Comparison of ENCODE assay signal across 18 cellular contexts in the genomic region with DNA sequence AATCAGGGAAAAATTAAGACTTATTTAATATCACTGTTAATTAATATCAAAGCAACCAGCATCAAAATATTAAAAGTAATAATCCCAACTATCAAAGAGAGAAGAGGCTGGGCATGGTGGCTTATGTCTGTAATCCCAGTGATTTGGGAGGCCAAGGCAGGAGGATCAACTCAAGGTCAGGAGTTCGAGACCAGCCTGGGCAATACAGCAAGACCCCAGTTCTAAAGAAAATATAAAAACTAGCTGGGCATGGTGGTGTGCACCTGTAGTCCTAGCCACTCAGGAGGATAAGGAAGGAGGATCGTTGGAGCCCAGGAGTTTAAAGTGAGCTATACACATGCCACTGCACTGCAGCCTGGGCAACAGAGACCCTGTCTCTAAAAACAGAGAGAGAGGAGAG. TPM values are rescaled to one million over a fixed set of nuclear protein-coding genes. Genes with fewer than 3 reads are reported as not detected.
A peak's percentile ranks its signal among the peaks of the same experiment; 100 is the strongest.
DNase-seq lines count a peak whose midpoint lies in the region; ATAC-seq, FAIRE-seq and TF ChIP-seq lines count a peak whose summit lies in the region.
"Had no signal": no experiment of that assay in that cellular context is flagged by ENCODE, and none has a peak within 500 bp of the region (broad histone marks: within the 10 kb centered on the region; RNA-seq: fewer than 3 reads in every experiment).

No MANE protein-coding gene starts in this region.

- H3K27ac Mint-ChIP-seq in T-helper 17 cell (peak overlapping the region; percentile 11), nephron progenitor cell (peak overlapping the region; percentile 43)
- H3K27ac Mint-ChIP-seq: GM23338, H9 had no signal

- TF ChIP-seq EP300 in HepG2 (IDR thresholded peaks at IDR 0.05; ENCODE audit: low read depth in 2 of 2, low read length in 2 of 2) (no peak), HepG2 (CRISPR knock-in tag; IDR thresholded peaks at IDR 0.05; ENCODE audit: borderline replicate concordance) (no peak), K562 (IDR thresholded peaks at IDR 0.05; ENCODE audit: low read length) (no peak)

- no peaks in the 10 kb centered on the region for H3K9me1 ChIP-seq in K562 (ENCODE audit: control insufficient read depth, insufficient read depth, low read length)

- no peaks in the 10 kb centered on the region for H3K4me1 ChIP-seq in HepG2 (ENCODE audit: insufficient read depth, low read length)
- H3K4me1 ChIP-seq in right lobe of liver, result no peaks in the 10 kb centered on the region
- H3K4me1 ChIP-seq in K562 (replicated peaks in 1 of 2; ENCODE audit: control insufficient read depth in 2 of 2, insufficient read depth in 2 of 2, low read length in 2 of 2), result no peaks in the 10 kb centered on the region
- H3K4me1 ChIP-seq in smooth muscle cell (ENCODE audit: low read depth), result no peaks in the 10 kb centered on the region
- H3K4me1 ChIP-seq: Caco-2 had no signal

- no peak overlapping the region for H3K4me3 Mint-ChIP-seq in T-helper 17 cell
- no peak overlapping the region for H3K4me3 Mint-ChIP-seq in nephron progenitor cell
- H3K4me3 Mint-ChIP-seq: CD4-positive, alpha-beta memory T cell; GM23338; H9 had no signal

- TF ChIP-seq POLR2A in HepG2 (IDR thresholded peaks at IDR 0.05; ENCODE audit: insufficient read depth in 1 of 2, low read depth in 2 of 2, low read length in 2 of 2) (no peak), right lobe of liver (IDR thresholded peaks at IDR 0.05) (no peak), K562 (conservative IDR thresholded peaks at IDR 0.05) (no peak), GM12891 (IDR thresholded peaks at IDR 0.05; ENCODE audit: low read depth, low read length) (no peak)

- no peak overlapping the region for H3K9ac ChIP-seq in HepG2 (ENCODE audit: insufficient read depth, low read depth, low read length)
- H3K9ac ChIP-seq in K562 (ENCODE audit: insufficient read depth in 1 of 2, low read depth in 2 of 2, low read length in 2 of 2), result no peak overlapping the region
- H3K9ac ChIP-seq in smooth muscle cell (ENCODE audit: low read depth), result no peak overlapping the region

- H2AFZ ChIP-seq in HepG2 (ENCODE audit: low read length) (no peak overlapping the region), K562 (ENCODE audit: low read depth, low read length) (no peak overlapping the region), smooth muscle cell (ENCODE audit: low read depth) (no peak overlapping the region)
- H2AFZ ChIP-seq: GM23338 had no signal

- no peaks in the 10 kb centered on the region for H3K27me3 ChIP-seq in HepG2 (ENCODE audit: control insufficient read depth in 1 of 2, insufficient read depth in 2 of 2, low read length in 2 of 2)
- H3K27me3 ChIP-seq in right lobe of liver, result no peaks in the 10 kb centered on the region
- H3K27me3 ChIP-seq in K562 (ENCODE audit: control insufficient read depth in 2 of 2, insufficient read depth in 2 of 2, low read length in 2 of 2), result no peaks in the 10 kb centered on the region
- no peaks in the 10 kb centered on the region for H3K27me3 ChIP-seq in smooth muscle cell (ENCODE audit: low read depth)

- H3K27me3 Mint-ChIP-seq in T-helper 17 cell (no peaks in the 10 kb centered on the region), nephron progenitor cell (ENCODE audit: low read depth, poor library complexity) (no peaks in the 10 kb centered on the region)
- H3K27me3 Mint-ChIP-seq: CD4-positive, alpha-beta memory T cell had no signal

- H3F3A ChIP-seq in smooth muscle cell (ENCODE audit: low read depth), result no peaks in the 10 kb centered on the region

- BruUV-seq in HepG2 (replicated peaks; lab: Mats Ljungman, UMichigan), result no TSS peak
- BruUV-seq in K562 (replicated peaks; lab: Mats Ljungman, UMichigan), result no TSS peak

- H4K20me1 ChIP-seq in HepG2 (ENCODE audit: insufficient read depth, low read length), result no peaks in the 10 kb centered on the region
- H4K20me1 ChIP-seq in K562 (replicated peaks; ENCODE audit: control insufficient read depth, insufficient read depth, low read length), result no peaks in the 10 kb centered on the region
- H4K20me1 ChIP-seq in smooth muscle cell (ENCODE audit: low read depth), result no peaks in the 10 kb centered on the region

- no peak overlapping the region for H3K4me3 ChIP-seq in HepG2 (replicated peaks in 1 of 3; ENCODE audit: insufficient read depth in 1 of 3, low read depth in 2 of 3, low read length in 3 of 3)
- no peak overlapping the region for H3K4me3 ChIP-seq in right lobe of liver
- H3K4me3 ChIP-seq in K562, result no peak overlapping the region
- H3K4me3 ChIP-seq in smooth muscle cell, result no peak overlapping the region
- H3K4me3 ChIP-seq: GM23338 had no signal

- TF ChIP-seq RAD21 in HepG2 (CRISPR knock-in tag; IDR thresholded peaks at IDR 0.05), result no peak
- no peak for TF ChIP-seq RAD21 in K562 (CRISPR knock-in tag; conservative IDR thresholded peaks at IDR 0.05 in 1 of 2, IDR thresholded peaks at IDR 0.05 in 1 of 2)

- intact Hi-C loops in HepG2 (cut with micrococcal nuclease; ENCODE audit: unreplicated experiment) (no loop called here), right lobe of liver (cut with DNase I) (no loop called here), K562 (cut with micrococcal nuclease) (no loop called here), posterior vena cava (cut with DNase I) (no loop called here)

- DNase-seq in HepG2 (ENCODE audit: low spot score), result no peak
- DNase-seq in right lobe of liver, result no peak
- no peak for DNase-seq in T-helper 17 cell
- no peak for DNase-seq in K562 (ENCODE audit: extremely low read depth in 1 of 4, low spot score in 3 of 4)
- no peak for DNase-seq in nephron progenitor cell
- no peak for DNase-seq in smooth muscle cell (lab: John Stamatoyannopoulos, UW; ENCODE audit: unreplicated experiment)
- DNase-seq in posterior vena cava (ENCODE audit: low spot score), result no peak
- no peak for DNase-seq in GM12891 (ENCODE audit: insufficient read length, low spot score)
- DNase-seq: C1 segment of cervical spinal cord; Caco-2; CD4-positive, alpha-beta memory T cell; DMS153; DND-41; H9 had no signal

- H3K27ac ChIP-seq in HepG2 (ENCODE audit: extremely low read length, insufficient read depth, low read length), result no peak overlapping the region
- no peak overlapping the region for H3K27ac ChIP-seq in right lobe of liver
- no peak overlapping the region for H3K27ac ChIP-seq in K562 (ENCODE audit: extremely low read depth, low read depth, low read length)
- H3K27ac ChIP-seq in smooth muscle cell (ENCODE audit: low read depth), result no peak overlapping the region

- FAIRE-seq in HepG2 (lab: Jason Lieb, UNC) (no peak), K562 (lab: Jason Lieb, UNC) (no peak), GM12891 (lab: Jason Lieb, UNC) (no peak)
- FAIRE-seq: G401.6, GM19239 had no signal

- TF ChIP-seq CTCF in HepG2 (CRISPR knock-in tag; IDR thresholded peaks at IDR 0.05) (no peak), right lobe of liver (IDR thresholded peaks at IDR 0.05) (no peak), K562 (IDR thresholded peaks at IDR 0.05 in 2 of 3, conservative IDR thresholded peaks at IDR 0.05 in 1 of 3; ENCODE audit: insufficient read depth in 2 of 3, low read depth in 1 of 3, low read length in 3 of 3) (no peak), nephron progenitor cell (IDR thresholded peaks at IDR 0.05) (no peak), smooth muscle cell (IDR thresholded peaks at IDR 0.05; ENCODE audit: borderline replicate concordance, insufficient read depth, poor library complexity, severe bottlenecking) (no peak)

- CTCF ChIA-PET in HepG2 (lab: Yijun Ruan, JAX; ENCODE audit: low intra/inter-chr PET ratio, low total read pairs) (no interaction called here), K562 (lab: Yijun Ruan, JAX; ENCODE audit: low intra/inter-chr PET ratio) (no interaction called here)

- peaks cover 10 to 85% of the 10 kb centered on the region in 2 experiments for H3K36me3 ChIP-seq in HepG2 (replicated peaks in 1 of 2; ENCODE audit: control insufficient read depth in 1 of 2, insufficient read depth in 2 of 2, low read length in 2 of 2)
- peaks cover 0 to 62% (median 17%) of the 10 kb centered on the region in 4 donors for H3K36me3 ChIP-seq in right lobe of liver
- peaks cover 95% of the 10 kb centered on the region for H3K36me3 ChIP-seq in K562 (ENCODE audit: control insufficient read depth, insufficient read depth, low read length)
- H3K36me3 ChIP-seq in smooth muscle cell (ENCODE audit: low read depth), result peaks cover 44% of the 10 kb centered on the region

- WGBS in HepG2 (ENCODE audit: low lambda C conversion rate), result 94% methylated on average over 2 of the region's 2 CpGs
- 94% methylated on average over 2 of the region's 2 CpGs for WGBS in right lobe of liver (ENCODE audit: insufficient coverage, low coverage, low lambda C conversion rate, missing lambda C conversion rate)
- 100% methylated on average over 2 of the region's 2 CpGs for WGBS in K562 (ENCODE audit: insufficient coverage, low coverage, missing lambda C conversion rate)
- WGBS in smooth muscle cell (ENCODE audit: low lambda C conversion rate), result 100% methylated on average over 2 of the region's 2 CpGs

- no peaks in the 10 kb centered on the region for H3K79me2 ChIP-seq in HepG2 (ENCODE audit: insufficient read depth, low read length)
- peaks cover 9% of the 10 kb centered on the region; the same call in 1 of the 3 replicates for H3K79me2 ChIP-seq in K562 (ENCODE audit: control insufficient read depth, insufficient read depth, low read length)
- H3K79me2 ChIP-seq in smooth muscle cell (ENCODE audit: low read depth), result no peaks in the 10 kb centered on the region

- no peaks in the 10 kb centered on the region for H3K9me3 ChIP-seq in HepG2 (ENCODE audit: low read length)
- H3K9me3 ChIP-seq in right lobe of liver, result no peaks in the 10 kb centered on the region
- H3K9me3 ChIP-seq in T-helper 17 cell (ENCODE audit: control insufficient read depth, low read length, poor library complexity, severe bottlenecking), result no peaks in the 10 kb centered on the region
- H3K9me3 ChIP-seq in K562 (replicated peaks; ENCODE audit: control insufficient read depth, insufficient read depth, low read depth, low read length), result no peaks in the 10 kb centered on the region
- no peaks in the 10 kb centered on the region for H3K9me3 ChIP-seq in smooth muscle cell (replicated peaks; ENCODE audit: low read depth)
- H3K9me3 ChIP-seq: Caco-2 had no signal

- H3K4me1 Mint-ChIP-seq in T-helper 17 cell (peaks cover 3% of the 10 kb centered on the region), nephron progenitor cell (no peaks in the 10 kb centered on the region)
- H3K4me1 Mint-ChIP-seq: GM23338, H9 had no signal

- no peaks in the 10 kb centered on the region for H3K9me3 Mint-ChIP-seq in nephron progenitor cell
- H3K9me3 Mint-ChIP-seq: CD4-positive, alpha-beta memory T cell; GM23338; H9 had no signal

- H3K36me3 Mint-ChIP-seq in T-helper 17 cell (ENCODE audit: low read depth) (peaks cover 5% of the 10 kb centered on the region), nephron progenitor cell (ENCODE audit: low read depth) (peaks cover 72% of the 10 kb centered on the region)

- H3K4me2 ChIP-seq in HepG2 (ENCODE audit: low read depth, low read length) (no peak overlapping the region), K562 (ENCODE audit: insufficient read depth, low read length) (no peak overlapping the region), smooth muscle cell (no peak overlapping the region)
- H3K4me2 ChIP-seq: GM23338 had no signal

- in situ Hi-C loops in HepG2 (cut with HindIII; ENCODE audit: extremely low pct_ligation_motif_present, low pct_unique_long_range_greater_than_20kb), result no loop called here
- in situ Hi-C loops in K562 (cut with MboI), result no loop called here

- POLR2A ChIA-PET in HepG2 (lab: Yijun Ruan, JAX) (no interaction called here), K562 (lab: Yijun Ruan, JAX) (interaction anchor here (1.3 kb wide), 1 partner anchor 16 kb away, joined by 3 read pairs; no protein-coding TSS in a partner anchor)

- ATAC-seq in HepG2 (no peak), right lobe of liver (no peak), T-helper 17 cell (no peak), K562 (no peak)
- ATAC-seq: GM23338, HCT116 had no signal

RNA-seq across cellular contexts. Expression of a gene that starts 43.2 kb away (rescaled TPM):
- 45.9 and 73.9 TPM in 2 replicates for total RNA-seq in HepG2 (2016; rRNA removed; fragmentation: Illumina TruSeq; extraction: Trizol)
- total RNA-seq in HepG2 (2016; cell fraction: cytosol; rRNA removed; fragmentation: Illumina TruSeq; extraction: Trizol; ENCODE audit: low read depth), result 6.0 and 6.6 TPM in 2 replicates
- 39.2 and 70.8 TPM in 2 replicates for total RNA-seq in HepG2 (2016; cell fraction: insoluble cytoplasmic fraction; rRNA removed; fragmentation: Illumina TruSeq; extraction: Trizol)
- total RNA-seq in HepG2 (2016; cell fraction: membrane; rRNA removed; fragmentation: Illumina TruSeq; extraction: Trizol), result 12.2 and 12.4 TPM in 2 replicates
- 61.4 and 62.6 TPM in 2 replicates for total RNA-seq in HepG2 (2016; cell fraction: nucleus; rRNA removed; fragmentation: Illumina TruSeq; extraction: Trizol)
- polyA plus RNA-seq in HepG2 (2011; rRNA removed), result 14.8 and 16.6 TPM in 2 replicates
- 5.6 and 9.1 TPM in 2 replicates for polyA plus RNA-seq in HepG2 (2011; cell fraction: cytosol; rRNA removed)
- 20.3 and 21.2 TPM in 2 replicates for polyA plus RNA-seq in HepG2 (2011; cell fraction: nucleus; rRNA removed)
- 21.1 and 24.2 TPM in 2 replicates for polyA plus RNA-seq in HepG2 (2012)
- 0.44 and 1.6 TPM in 2 replicates for polyA plus RNA-seq in HepG2 (2016; cell fraction: cytosol; fragmentation: Illumina TruSeq; extraction: Trizol; ENCODE audit: low read depth)
- 45.8 and 51.8 TPM in 2 replicates for polyA plus RNA-seq in HepG2 (2016; cell fraction: insoluble cytoplasmic fraction; fragmentation: Illumina TruSeq; extraction: Trizol; ENCODE audit: low read depth)
- polyA plus RNA-seq in HepG2 (2016; cell fraction: membrane; fragmentation: Illumina TruSeq; extraction: Trizol; ENCODE audit: low read depth), result 2.9 and 3.1 TPM in 2 replicates
- 80.7 and 89.7 TPM in 2 replicates for polyA plus RNA-seq in HepG2 (2016; cell fraction: nucleus; fragmentation: Illumina TruSeq; extraction: Trizol; ENCODE audit: insufficient read depth, low read depth)
- polyA minus RNA-seq in HepG2 (2011; rRNA and poly(A)+ RNA removed; ENCODE audit: low replicate concordance), result 21.5 and 44.5 TPM in 2 replicates
- 33.4 and 40.7 TPM in 2 replicates for polyA minus RNA-seq in HepG2 (2011; cell fraction: cytosol; rRNA and poly(A)+ RNA removed)
- 95.8 and 98.5 TPM in 2 replicates for polyA minus RNA-seq in HepG2 (2011; cell fraction: nucleus; rRNA and poly(A)+ RNA removed)
- total RNA-seq in right lobe of liver, result 10 to 100 TPM; 10.3 to 23.4 (median 14.9) TPM
- 10 to 100 TPM; 63.0 to 77.9 TPM for total RNA-seq in T-helper 17 cell
- total RNA-seq in K562 (2011; cell fraction: chromatin; rRNA removed; ENCODE audit: low replicate concordance), result 56.4 and 208 TPM in 2 replicates
- total RNA-seq in K562 (2011; cell fraction: nucleolus; rRNA removed), result 25.7 and 46.8 TPM in 2 replicates
- 71.2 and 79.8 TPM in 2 replicates for total RNA-seq in K562 (2011; cell fraction: nucleoplasm; rRNA removed)
- 46.2 and 49.6 TPM in 2 replicates for total RNA-seq in K562 (2014; rRNA removed)
- 97.4 and 99.7 TPM in 2 replicates for total RNA-seq in K562 (2014; rRNA removed; fragmentation: Illumina TruSeq; extraction: Trizol)
- 92.6 and 102 TPM in 2 replicates for total RNA-seq in K562 (2015; rRNA removed; fragmentation: Illumina TruSeq; extraction: Trizol)
- 62.6 and 69.8 TPM in 2 replicates for total RNA-seq in K562 (2021)
- 31.2 and 47.6 TPM in 2 replicates for polyA plus RNA-seq in K562 (2011; rRNA removed)
- polyA plus RNA-seq in K562 (2011; cell fraction: cytosol; rRNA removed), result 9.3 and 16.0 TPM in 2 replicates
- polyA plus RNA-seq in K562 (2011; cell fraction: nucleus; rRNA removed), result 37.7 and 54.5 TPM in 2 replicates
- 27.4 and 31.3 TPM in 2 replicates for polyA plus RNA-seq in K562 (2012)
- polyA plus RNA-seq in K562 (2014; fragmentation: Illumina TruSeq; extraction: Trizol), result 69.0 and 88.0 TPM in 2 replicates
- polyA plus RNA-seq in K562 (2014; fragmentation: Nextera tagmentation; extraction: Ambion mirVana), result 10 to 100 TPM in 1 of 2 experiments, 1 to 10 TPM in 1; 9.4 to 15.4 TPM
- 44.6 and 46.1 TPM in 2 replicates for polyA plus RNA-seq in K562 (2014; rRNA removed)
- polyA minus RNA-seq in K562 (2011; rRNA and poly(A)+ RNA removed), result 132 and 152 TPM in 2 replicates
- 40.0 and 55.9 TPM in 2 replicates for polyA minus RNA-seq in K562 (2011; cell fraction: cytosol; rRNA and poly(A)+ RNA removed)
- polyA minus RNA-seq in K562 (2011; cell fraction: nucleus; rRNA and poly(A)+ RNA removed), result 68.8 and 102 TPM in 2 replicates
- total RNA-seq in smooth muscle cell, result 34.0 and 41.2 TPM in 2 replicates
- 7.2 and 7.3 TPM in 2 replicates for polyA plus RNA-seq in smooth muscle cell
- 10 to 100 TPM; 22.6 to 33.4 TPM for total RNA-seq in posterior vena cava
- 11.4 TPM for polyA plus RNA-seq in GM12891 (2012; ENCODE audit: low read depth, missing spikeins)
